ENCODE assay signal across 8 cellular contexts in the genomic region with DNA sequence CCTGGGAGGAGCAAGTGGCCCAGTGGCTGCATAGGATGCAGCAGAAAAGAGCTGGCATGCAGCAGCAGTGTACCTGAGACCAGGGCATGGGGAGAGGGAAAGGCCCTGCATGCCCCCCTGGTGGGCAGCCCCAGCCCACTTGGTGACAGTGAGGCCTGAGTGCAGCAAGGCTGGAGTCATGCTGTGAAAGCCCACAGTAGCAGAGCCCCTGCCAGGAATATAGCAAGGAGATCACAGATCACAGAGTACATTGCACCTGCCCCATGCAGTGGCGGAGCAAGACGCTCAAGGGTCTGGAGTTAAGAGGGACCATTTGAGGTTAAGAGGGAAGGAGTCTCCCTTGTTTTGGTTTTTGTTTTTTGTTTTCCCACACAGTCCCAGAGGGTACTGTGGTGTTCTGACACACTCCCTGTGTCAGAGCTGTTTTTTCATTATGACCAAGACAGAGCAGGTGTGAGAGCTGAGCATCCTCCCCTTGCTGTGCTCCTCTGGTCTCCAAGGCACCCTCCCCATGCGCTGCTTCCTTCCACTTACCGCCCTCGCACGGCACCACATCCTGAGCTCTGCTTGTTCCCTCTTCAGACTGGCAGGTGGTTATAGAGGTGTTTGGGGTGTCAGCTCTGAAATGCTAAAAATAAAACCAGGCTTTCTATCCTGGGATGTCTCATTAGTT.
DNase-seq lines count a peak whose midpoint lies in the region; ATAC-seq lines count a peak whose summit lies in the region.

No MANE protein-coding gene starts in this region.

- ATAC-seq in GM19463 (IDR thresholded peaks at IDR 0.05; ENCODE audit: unreplicated experiment) (peak; percentile 95), HG03520 (IDR thresholded peaks at IDR 0.05; ENCODE audit: unreplicated experiment) (peak; percentile 96)

- H3K36me3 Mint-ChIP-seq in activated CD4-positive, alpha-beta memory T cell treated with anti-CD3 and anti-CD28 coated beads, Interleukin-2, amount 10 ng/mL, durations not matched to agents 7 days and 5 days (ENCODE audit: low read depth) = peaks cover 12% of the 10 kb centered on the region

- no peaks in the 10 kb centered on the region for H3K9me3 Mint-ChIP-seq in activated CD4-positive, alpha-beta memory T cell treated with anti-CD3 and anti-CD28 coated beads, Interleukin-2, amount 10 ng/mL, durations not matched to agents 7 days and 5 days

- H3K27ac Mint-ChIP-seq in activated CD4-positive, alpha-beta memory T cell treated with anti-CD3 and anti-CD28 coated beads, Interleukin-2, amount 10 ng/mL, durations not matched to agents 7 days and 5 days = peak overlapping the region; percentile 95

- H3K27me3 Mint-ChIP-seq in activated CD4-positive, alpha-beta memory T cell treated with anti-CD3 and anti-CD28 coated beads, Interleukin-2, amount 10 ng/mL, durations not matched to agents 7 days and 5 days = no peaks in the 10 kb centered on the region

- peak overlapping the region; percentile 86 for H3K4me3 Mint-ChIP-seq in activated CD4-positive, alpha-beta memory T cell treated with anti-CD3 and anti-CD28 coated beads, Interleukin-2, amount 10 ng/mL, durations not matched to agents 7 days and 5 days

- POLR2A ChIA-PET in activated CD4-positive, alpha-beta memory T cell treated with anti-CD3 and anti-CD28 coated beads, Interleukin-2, amount 10 ng/mL, durations not matched to agents 7 days and 5 days (lab: Charles Lee) = interaction anchor here (0.7 to 5.4 kb wide), 36 partner anchors 11 to 808 kb away, joined by 3 to 103 read pairs (median 5); partner anchors contain the start of genes HMGB1, SLC7A1, UBL3 and USPL1

- H3K4me1 Mint-ChIP-seq in activated CD4-positive, alpha-beta memory T cell treated with anti-CD3 and anti-CD28 coated beads, Interleukin-2, amount 10 ng/mL, durations not matched to agents 7 days and 5 days = peaks cover 56% of the 10 kb centered on the region

- CTCF ChIA-PET in activated CD4-positive, alpha-beta memory T cell treated with anti-CD3 and anti-CD28 coated beads, Interleukin-2, amount 10 ng/mL, durations not matched to agents 7 days and 5 days (lab: Charles Lee) = interaction anchor here (0.6 to 8.0 kb wide), 22 partner anchors 10 to 740 kb away, joined by 3 to 118 read pairs (median 5); partner anchors contain the start of gene UBL3

- DNase-seq in CD1c-positive myeloid dendritic cell (ENCODE audit: extremely low spot score) (peak; percentile 53), hippocampal formation (lab: John Stamatoyannopoulos, UW) (peak; percentile 17 to 22), midbrain (lab: John Stamatoyannopoulos, UW) (no peak), NCI-H1930 (lab: John Stamatoyannopoulos, UW) (no peak)
- DNase-seq in activated CD4-positive, alpha-beta memory T cell treated with anti-CD3 and anti-CD28 coated beads, Interleukin-2, amount 10 ng/mL, durations not matched to agents 7 days and 5 days = peak; percentile 91
- DNase-seq in stimulated activated naive CD4-positive, alpha-beta T cell (lab: John Stamatoyannopoulos, UW) = peak in 5 of 6 experiments; percentile 25 to 79 (median 70)

Comparison
In these comparisons a context has a peak if more than half of its experiments do, and no peak if none do; other contexts are left out.
1. DNase-seq: peak in CD1c-positive myeloid dendritic cell (single experiment), activated CD4-positive, alpha-beta memory T cell treated with anti-CD3 and anti-CD28 coated beads, Interleukin-2, amount 10 ng/mL, durations not matched to agents 7 days and 5 days (single experiment), hippocampal formation (2 of 2) and stimulated activated naive CD4-positive, alpha-beta T cell (5 of 6); none in midbrain (single experiment) and NCI-H1930 (0 of 2).